Comparison of ENCODE assay signal across 8 cellular contexts in the genomic region with DNA sequence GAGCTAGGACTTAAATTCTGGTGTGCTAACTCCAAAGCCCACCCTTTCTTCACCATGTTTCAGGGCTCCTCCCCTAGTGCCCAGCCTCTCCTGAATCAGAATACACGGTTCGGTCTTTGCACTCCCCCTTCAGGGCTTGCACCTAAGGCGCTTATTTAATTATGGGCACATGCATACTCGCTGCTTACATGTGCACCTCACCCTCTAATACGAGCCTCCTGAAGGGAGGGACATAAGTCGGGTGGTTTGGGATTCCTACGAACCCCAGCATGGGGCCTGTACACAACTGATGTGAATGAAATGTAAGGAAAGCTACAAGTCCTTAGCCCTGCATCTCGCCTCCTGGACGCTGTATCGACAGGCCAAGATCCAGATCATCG. TPM values are rescaled to one million over a fixed set of nuclear protein-coding genes. Genes with fewer than 3 reads are reported as not detected.
A peak's percentile ranks its signal among the peaks of the same experiment; 100 is the strongest.
DNase-seq lines count a peak whose midpoint lies in the region; ATAC-seq and TF ChIP-seq lines count a peak whose summit lies in the region.

No MANE protein-coding gene starts in this region.

- DNase-seq in EH (ENCODE audit: low read depth) (peak; percentile 25), T-helper 17 cell (no peak), fibroblast of mammary gland (ENCODE audit: low read depth) (peak; percentile 35), AML-193 (lab: John Stamatoyannopoulos, UW) (no peak), GF-D8 (lab: John Stamatoyannopoulos, UW) (no peak), occipital lobe (lab: John Stamatoyannopoulos, UW) (no peak)

- peaks cover 15% of the 10 kb centered on the region for H3K4me1 Mint-ChIP-seq in T-helper 17 cell

- H3K27me3 Mint-ChIP-seq in T-helper 17 cell: peaks cover 10% of the 10 kb centered on the region

- no peaks in the 10 kb centered on the region for H3K36me3 Mint-ChIP-seq in T-helper 17 cell (ENCODE audit: low read depth)

- no peaks in the 10 kb centered on the region for H3K9me3 ChIP-seq in T-helper 17 cell (ENCODE audit: control insufficient read depth, low read length, poor library complexity, severe bottlenecking)
- H3K9me3 ChIP-seq in neutrophil: no peaks in the 10 kb centered on the region

- H3K27ac ChIP-seq in neutrophil: peak overlapping the region; percentile 78

- peak; percentile 7 for TF ChIP-seq CTCF in fibroblast of mammary gland (conservative IDR thresholded peaks at IDR 0.05; ENCODE audit: control insufficient read depth, insufficient read depth, low read depth, low read length)
- no peak for TF ChIP-seq CTCF in neutrophil (IDR thresholded peaks at IDR 0.05)

- peak overlapping the region; percentile 95 for H3K27ac Mint-ChIP-seq in T-helper 17 cell

- no peaks in the 10 kb centered on the region for H3K36me3 ChIP-seq in neutrophil

- H3K27me3 ChIP-seq in neutrophil: peaks cover 25% of the 10 kb centered on the region

- peak overlapping the region; percentile 88 for H3K4me3 Mint-ChIP-seq in T-helper 17 cell

- H3K4me1 ChIP-seq in neutrophil (ENCODE audit: control insufficient read depth in 1 of 2, insufficient read depth in 1 of 2, low read depth in 1 of 2, low read length in 1 of 2): peaks cover 12 to 14% of the 10 kb centered on the region in 2 experiments

- peak overlapping the region; percentile 96 for H3K4me3 ChIP-seq in fibroblast of mammary gland (ENCODE audit: control insufficient read depth, low read depth, low read length)
- H3K4me3 ChIP-seq in neutrophil (ENCODE audit: low read depth in 1 of 2, low read length in 1 of 2): peak overlapping the region; percentile 60 to 71

- peak; percentile 3 for ATAC-seq in HG02973 (IDR thresholded peaks at IDR 0.05; ENCODE audit: unreplicated experiment)
- ATAC-seq in T-helper 17 cell: peak; percentile 15

RNA-seq across cellular contexts. Expression of gene IFT172, which starts 0.4 kb away (rescaled TPM):
- total RNA-seq in T-helper 17 cell (10 to 100 TPM in 1 of 2 donors, 1 to 10 TPM in 1; 7.2 to 14.1 TPM), occipital lobe (28.5 TPM)

RNA-seq across cellular contexts. Expression of gene FNDC4, which starts 5.9 kb away (rescaled TPM):
- total RNA-seq in T-helper 17 cell: not detected
- total RNA-seq in occipital lobe: 41.3 TPM

RNA-seq across cellular contexts. Expression of gene GCKR, which starts 7.5 kb away (rescaled TPM):
- total RNA-seq in T-helper 17 cell: not detected
- 0.16 TPM for total RNA-seq in occipital lobe

RNA-seq across cellular contexts. Expression of gene KRTCAP3, which starts 46.9 kb away (rescaled TPM):
- total RNA-seq in T-helper 17 cell (10 to 100 TPM in 1 of 2 donors, 1 to 10 TPM in 1; 9.1 to 13.6 TPM), occipital lobe (not detected)

Comparison
In these comparisons a context has a peak if more than half of its experiments do, and no peak if none do; other contexts are left out.
1. DNase-seq: peak in EH (single experiment) and fibroblast of mammary gland (single experiment); none in T-helper 17 cell (0 of 3), AML-193 (0 of 2), GF-D8 (single experiment) and occipital lobe (single experiment).
2. RNA of gene FNDC4, which starts 5.9 kb away (total RNA-seq): 41.3 TPM in occipital lobe (single experiment); not detected in T-helper 17 cell; every median in the first group is over 10 times any median in the second.